Comparison of ENCODE assay signal across 9 cellular contexts in the genomic region with DNA sequence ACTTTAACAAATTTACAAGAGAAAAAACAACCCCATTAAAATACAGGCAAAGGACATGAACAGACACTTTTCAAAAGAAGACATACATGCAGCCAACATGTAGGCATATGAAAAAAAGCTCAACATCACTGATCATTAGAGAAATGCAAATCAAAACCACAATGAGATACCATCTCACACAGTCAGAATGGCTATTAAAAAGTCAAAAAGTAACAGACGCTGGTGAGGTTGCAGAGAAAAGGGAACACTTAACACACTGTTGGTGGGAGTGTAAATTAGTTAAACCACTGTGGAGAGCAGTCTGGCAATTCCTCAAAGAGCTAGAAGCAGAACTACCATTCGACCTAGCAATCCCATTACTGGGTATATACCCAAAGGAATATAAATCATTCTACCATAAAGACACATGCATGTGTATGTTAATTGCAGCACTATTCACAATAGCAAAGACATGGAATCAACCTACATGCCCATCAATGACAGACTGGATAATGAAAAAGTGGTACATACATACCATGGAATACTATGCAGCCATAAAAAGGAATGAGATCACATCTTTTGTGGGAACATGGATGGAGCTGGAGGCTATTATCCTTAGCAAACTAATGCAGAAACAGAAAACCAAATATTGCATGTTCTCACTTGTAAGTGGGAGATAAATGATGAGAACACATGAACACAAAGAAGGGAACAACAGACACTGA. TPM values are rescaled to one million over a fixed set of nuclear protein-coding genes. Genes with fewer than 3 reads are reported as not detected.
DNase-seq lines count a peak whose midpoint lies in the region; ATAC-seq, FAIRE-seq and TF ChIP-seq lines count a peak whose summit lies in the region.
"Not testable (repeated sequence)": the region's sequence is repeated elsewhere in the genome, so short reads cannot be mapped to it uniquely, and the experiment has no call there.
"Had no signal": no experiment of that assay in that cellular context is flagged by ENCODE, and none has a peak within 500 bp of the region (broad histone marks: within the 10 kb centered on the region; RNA-seq: fewer than 3 reads in every experiment).

No MANE protein-coding gene starts in this region.

- H3K4me3 ChIP-seq in HEK293 (ENCODE audit: low read depth, low read length); K562: not testable (repeated sequence)
- H3K4me3 ChIP-seq in Karpas-422 (ENCODE audit: low read length), result peak overlapping the region; percentile 4; the same call in 1 of the 2 replicates

- not testable (repeated sequence) for H3K9me1 ChIP-seq in K562 (ENCODE audit: control insufficient read depth, insufficient read depth, low read length)

- TF ChIP-seq EP300 in K562 (IDR thresholded peaks at IDR 0.05; ENCODE audit: low read length), result not testable (repeated sequence)

- not testable (repeated sequence) for BruUV-seq in K562 (replicated peaks; lab: Mats Ljungman, UMichigan)

- not testable (repeated sequence) for H3K27ac ChIP-seq in HEK293 (ENCODE audit: extremely low read depth, low read depth, low read length); K562 (ENCODE audit: extremely low read depth, low read depth, low read length)
- peak overlapping the region; percentile 66 for H3K27ac ChIP-seq in Karpas-422 (ENCODE audit: low read length)

- CTCF ChIA-PET in HEK293 (lab: Yijun Ruan, JAX), result interaction anchor here (0.6 kb wide), 1 partner anchor 16 kb away, joined by 3 read pairs; no protein-coding TSS in a partner anchor
- CTCF ChIA-PET in K562 (lab: Yijun Ruan, JAX; ENCODE audit: low intra/inter-chr PET ratio), result not testable (repeated sequence)

- not testable (repeated sequence) for H3K9me3 ChIP-seq in HEK293 (ENCODE audit: control insufficient read depth, insufficient read depth, low read depth, low read length); Karpas-422 (ENCODE audit: low read length); K562 (replicated peaks; ENCODE audit: control insufficient read depth, insufficient read depth, low read depth, low read length)

- in situ Hi-C loops in K562 (cut with MboI), result not testable (repeated sequence)

- not testable (repeated sequence) for H3K9ac ChIP-seq in Karpas-422 (ENCODE audit: low read length); K562 (ENCODE audit: insufficient read depth in 1 of 2, low read depth in 2 of 2, low read length in 2 of 2)

- not testable (repeated sequence) for TF ChIP-seq RAD21 in K562 (CRISPR knock-in tag; conservative IDR thresholded peaks at IDR 0.05 in 1 of 2, IDR thresholded peaks at IDR 0.05 in 1 of 2)

- DNase-seq in Karpas-422, result peak; percentile 76
- DNase-seq in K562 (ENCODE audit: extremely low read depth in 1 of 4, low spot score in 3 of 4), result not testable (repeated sequence)

- not testable (repeated sequence) for H3K27me3 ChIP-seq in Karpas-422 (ENCODE audit: low read length); K562 (ENCODE audit: control insufficient read depth in 2 of 2, insufficient read depth in 2 of 2, low read length in 2 of 2)

- not testable (repeated sequence) for H2AFZ ChIP-seq in Karpas-422 (ENCODE audit: low read length); K562 (ENCODE audit: low read depth, low read length)

- H3K4me2 ChIP-seq in Karpas-422 (ENCODE audit: low read depth, low read length, poor library complexity, severe bottlenecking), result peak overlapping the region; percentile 41
- not testable (repeated sequence) for H3K4me2 ChIP-seq in K562 (ENCODE audit: insufficient read depth, low read length)

- H3K79me2 ChIP-seq in Karpas-422 (ENCODE audit: low read length) (peaks cover 84% of the 10 kb centered on the region), K562 (ENCODE audit: control insufficient read depth, insufficient read depth, low read length) (peaks cover 41% of the 10 kb centered on the region)

- ATAC-seq in GM18502 (IDR thresholded peaks at IDR 0.05; ENCODE audit: poor library complexity, unreplicated experiment), result peak; percentile 79
- ATAC-seq in GM18867 (IDR thresholded peaks at IDR 0.05; ENCODE audit: unreplicated experiment), result peak; percentile 82
- ATAC-seq in GM19351 (IDR thresholded peaks at IDR 0.05; ENCODE audit: unreplicated experiment), result peak; percentile 56
- ATAC-seq in HG02885 (IDR thresholded peaks at IDR 0.05; ENCODE audit: poor library complexity, unreplicated experiment), result peak; percentile 57
- peak; percentile 62 for ATAC-seq in HG03342 (IDR thresholded peaks at IDR 0.05; ENCODE audit: unreplicated experiment)
- ATAC-seq in K562, result not testable (repeated sequence)

- 73% methylated on average over 2 of the region's 2 CpGs for WGBS in K562 (ENCODE audit: insufficient coverage, low coverage, missing lambda C conversion rate)

- not testable (repeated sequence) for FAIRE-seq in K562 (lab: Jason Lieb, UNC)

- not testable (repeated sequence) for H3K36me3 ChIP-seq in HEK293 (ENCODE audit: control insufficient read depth in 2 of 2, insufficient read depth in 1 of 2, low read length in 2 of 2); Karpas-422 (ENCODE audit: insufficient read depth, low read length); K562 (ENCODE audit: control insufficient read depth, insufficient read depth, low read length)

- not testable (repeated sequence) for H3K4me1 ChIP-seq in HEK293 (ENCODE audit: control insufficient read depth, insufficient read depth, low read length)
- H3K4me1 ChIP-seq in Karpas-422 (ENCODE audit: low read length) (peaks cover 68% of the 10 kb centered on the region), K562 (replicated peaks in 1 of 2; ENCODE audit: control insufficient read depth in 2 of 2, insufficient read depth in 2 of 2, low read length in 2 of 2) (peaks cover 10 to 16% of the 10 kb centered on the region in 2 experiments)

- TF ChIP-seq CTCF in HEK293 (tag by site-specific recombination; IDR thresholded peaks at IDR 0.05); K562 (IDR thresholded peaks at IDR 0.05 in 2 of 3, conservative IDR thresholded peaks at IDR 0.05 in 1 of 3; ENCODE audit: insufficient read depth in 2 of 3, low read depth in 1 of 3, low read length in 3 of 3): not testable (repeated sequence)

- not testable (repeated sequence) for TF ChIP-seq POLR2A in K562 (conservative IDR thresholded peaks at IDR 0.05)

- not testable (repeated sequence) for H3K9me2 ChIP-seq in Karpas-422 (replicated peaks; ENCODE audit: insufficient read depth, low read length)

- not testable (repeated sequence) for H4K20me1 ChIP-seq in Karpas-422 (ENCODE audit: insufficient read depth, low read depth, low read length)
- peaks cover 11% of the 10 kb centered on the region; the same call in 1 of the 2 replicates for H4K20me1 ChIP-seq in K562 (replicated peaks; ENCODE audit: control insufficient read depth, insufficient read depth, low read length)

- intact Hi-C loops in K562 (cut with micrococcal nuclease), result not testable (repeated sequence)

- POLR2A ChIA-PET in HEK293 (lab: Yijun Ruan, JAX), result not testable (repeated sequence)
- POLR2A ChIA-PET in K562 (lab: Yijun Ruan, JAX), result interaction anchor here (2.1 kb wide), 1 partner anchor 21 kb away, joined by 6 read pairs; a partner anchor contains a TSS

TF ChIP-seq in HEK293, 187 proteins besides CTCF, POLR2A, EP300 and RAD21:
- TF ChIP-seq, protein P1, sequence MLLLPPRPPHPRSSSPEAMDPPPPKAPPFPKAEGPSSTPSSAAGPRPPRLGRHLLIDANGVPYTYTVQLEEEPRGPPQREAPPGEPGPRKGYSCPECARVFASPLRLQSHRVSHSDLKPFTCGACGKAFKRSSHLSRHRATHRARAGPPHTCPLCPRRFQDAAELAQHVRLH (tag by site-specific recombination; IDR thresholded peaks at IDR 0.05), result peak; percentile 75
- peak; percentile 90 for TF ChIP-seq ZNF146 (tag by site-specific recombination; IDR thresholded peaks at IDR 0.05)
TF ChIP-seq in HEK293: peak in this region for 2; not testable (repeated sequence) for 185.

TF ChIP-seq in K562, 482 proteins besides CTCF, POLR2A, EP300 and RAD21:
- peak; percentile 83 for TF ChIP-seq ZNF146 (CRISPR knock-in tag; IDR thresholded peaks at IDR 0.05; ENCODE audit: unreplicated experiment)
TF ChIP-seq in K562: peak in this region for 1; not testable (repeated sequence) for 481.

RNA-seq across cellular contexts. Expression of a gene that starts 21.9 kb away (rescaled TPM):
- not detected in 2 replicates for total RNA-seq in Karpas-422 (2014; rRNA removed; shearing (Covaris generic); ENCODE audit: low replicate concordance)
- under 0.01 TPM in 2 replicates for total RNA-seq in K562 (2011; cell fraction: chromatin; rRNA removed; ENCODE audit: low replicate concordance)
- total RNA-seq in K562 (2011; cell fraction: nucleolus; rRNA removed), result under 0.01 TPM in 2 replicates
- total RNA-seq in K562 (2011; cell fraction: nucleoplasm; rRNA removed), result under 0.01 TPM in 2 replicates
- not detected in 2 replicates for total RNA-seq in K562 (2014; rRNA removed)
- total RNA-seq in K562 (2014; rRNA removed; fragmentation: Illumina TruSeq; extraction: Trizol), result 90.8 TPM in 1 of 2 replicates, not detected in the other
- total RNA-seq in K562 (2015; rRNA removed; fragmentation: Illumina TruSeq; extraction: Trizol), result not detected in 2 replicates
- total RNA-seq in K562 (2021), result 8.6 TPM in 1 of 2 replicates, not detected in the other
- polyA plus RNA-seq in K562 (2011; rRNA removed), result not detected in 2 replicates
- polyA plus RNA-seq in K562 (2011; cell fraction: cytosol; rRNA removed), result not detected in 2 replicates
- polyA plus RNA-seq in K562 (2011; cell fraction: nucleus; rRNA removed), result under 0.01 TPM in 1 of 2 replicates, not detected in the other
- polyA plus RNA-seq in K562 (2012), result not detected in 2 replicates
- polyA plus RNA-seq in K562 (2014; fragmentation: Illumina TruSeq; extraction: Trizol), result not detected in 2 replicates
- not detected for polyA plus RNA-seq in K562 (2014; fragmentation: Nextera tagmentation; extraction: Ambion mirVana)
- polyA plus RNA-seq in K562 (2014; rRNA removed), result not detected in 2 replicates
- polyA minus RNA-seq in K562 (2011; rRNA and poly(A)+ RNA removed), result 3,330 and 5,735 TPM in 2 replicates
- polyA minus RNA-seq in K562 (2011; cell fraction: cytosol; rRNA and poly(A)+ RNA removed), result 3,188 and 9,893 TPM in 2 replicates
- under 0.01 TPM in 2 replicates for polyA minus RNA-seq in K562 (2011; cell fraction: nucleus; rRNA and poly(A)+ RNA removed)
- total RNA-seq: T-cell had no signal
